10 cellular contexts compared by ENCODE assay signal in genomic region chr1:39142394-39143060, GRCh38.
DNase-seq lines count a peak whose midpoint lies in the region; ATAC-seq and TF ChIP-seq lines count a peak whose summit lies in the region.
"Had no signal": no experiment of that assay in that cellular context is flagged by ENCODE, and none has a peak within 500 bp of the region (broad histone marks: within the 10 kb centered on the region; RNA-seq: fewer than 3 reads in every experiment).

No MANE protein-coding gene starts in this region.

- H3K4me1 ChIP-seq in colonic mucosa (no peaks in the 10 kb centered on the region), lung (ENCODE audit: control insufficient read depth in 2 of 2, insufficient read depth in 2 of 2, low read length in 2 of 2) (peaks cover 11 to 20% of the 10 kb centered on the region in 2 donors)

- TF ChIP-seq CTCF in colonic mucosa (IDR thresholded peaks at IDR 0.05) (no peak), lung (IDR thresholded peaks at IDR 0.05; ENCODE audit: control extremely low read depth, extremely low read depth) (no peak)

- DNase-seq in A172 (ENCODE audit: low spot score) (peak; percentile 19), NCI-H146 treated with DMSO at 0.1 percent for 48 hours (lab: John Stamatoyannopoulos, UW; ENCODE audit: unreplicated experiment) (peak; percentile 0), colonic mucosa (no peak), lung (ENCODE audit: low spot score) (peak; percentile 85), GOT3 (lab: John Stamatoyannopoulos, UW) (no peak)
- no peak for DNase-seq in activated naive CD4-positive, alpha-beta T cell treated with Interleukin-2 at 50 U/mL for 16 hours
- DNase-seq: central memory CD4-positive, alpha-beta T cell; naive thymus-derived CD8-positive, alpha-beta T cell had no signal

- WGBS in lung, 2 donors, result 59 to 63% methylated on average over 3 of the region's 3 CpGs

- H3K27ac ChIP-seq in colonic mucosa (peak overlapping the region; percentile 44), lung (ENCODE audit: low read depth in 1 of 2, low read length in 1 of 2) (peak overlapping the region in 1 of 2 donors; percentile 68)

- H3K9me3 ChIP-seq in colonic mucosa (no peaks in the 10 kb centered on the region), lung (ENCODE audit: control insufficient read depth in 2 of 2, insufficient read depth in 1 of 2, low read length in 1 of 2) (no peaks in the 10 kb centered on the region)

- H3K9ac ChIP-seq in colonic mucosa (ENCODE audit: low read depth in 2 of 2, low read length in 2 of 2), result no peak overlapping the region

- peak; percentile 78 for ATAC-seq in lung (ENCODE audit: insufficient read depth, low FRiP score)
- ATAC-seq in GM19328 (IDR thresholded peaks at IDR 0.05; ENCODE audit: unreplicated experiment), result no peak
- no peak for ATAC-seq in GM21526 (IDR thresholded peaks at IDR 0.05; ENCODE audit: low FRiP score, unreplicated experiment)
- ATAC-seq: naive thymus-derived CD8-positive, alpha-beta T cell had no signal

- no peak overlapping the region for H3K4me3 ChIP-seq in colonic mucosa
- H3K4me3 ChIP-seq in lung, result no peak overlapping the region

- H3K27me3 ChIP-seq in colonic mucosa, result no peaks in the 10 kb centered on the region
- no peaks in the 10 kb centered on the region for H3K27me3 ChIP-seq in lung (ENCODE audit: control insufficient read depth, insufficient read depth)

- H3K36me3 ChIP-seq in colonic mucosa, result no peaks in the 10 kb centered on the region
- no peaks in the 10 kb centered on the region for H3K36me3 ChIP-seq in lung (ENCODE audit: control insufficient read depth in 2 of 2, insufficient read depth in 2 of 2, low read length in 2 of 2)

- intact Hi-C loops in colonic mucosa (cut with DNase I), result no loop called here

Comparison
In these comparisons a context has a peak if more than half of its experiments do, and no peak if none do; other contexts are left out.
1. DNase-seq: peak in A172 (single experiment), NCI-H146 treated with DMSO at 0.1 percent for 48 hours (single experiment) and lung (single experiment); none in colonic mucosa (single experiment), activated naive CD4-positive, alpha-beta T cell treated with Interleukin-2 at 50 U/mL for 16 hours (single experiment) and GOT3 (single experiment).